8 cellular contexts compared by ENCODE assay signal in genomic region chr14:59254911-59255545, GRCh38.
DNase-seq lines count a peak whose midpoint lies in the region; ATAC-seq and TF ChIP-seq lines count a peak whose summit lies in the region.

No MANE protein-coding gene starts in this region.

- H3K4me3 ChIP-seq in endodermal cell (ENCODE audit: low read length) (peak overlapping the region; percentile 28), MM.1S (ENCODE audit: low read length) (no peak overlapping the region)

- no peaks in the 10 kb centered on the region for H3K27me3 ChIP-seq in endodermal cell (ENCODE audit: control insufficient read depth, insufficient read depth, low read length, poor library complexity, severe bottlenecking)
- H3K27me3 ChIP-seq in MM.1S (replicated peaks; ENCODE audit: insufficient read depth, low read length): no peaks in the 10 kb centered on the region

- no peak for TF ChIP-seq CTCF in endodermal cell (conservative IDR thresholded peaks at IDR 0.05)
- TF ChIP-seq CTCF in MM.1S (IDR thresholded peaks at IDR 0.05; ENCODE audit: low read length): no peak

- H3K9me2 ChIP-seq in MM.1S (replicated peaks; ENCODE audit: insufficient read depth, low read length): no peaks in the 10 kb centered on the region

- no peaks in the 10 kb centered on the region for H3K9me3 ChIP-seq in endodermal cell (ENCODE audit: control insufficient read depth, low read length)
- H3K9me3 ChIP-seq in MM.1S (replicated peaks; ENCODE audit: insufficient read depth, low read length): no peaks in the 10 kb centered on the region

- peaks cover 45% of the 10 kb centered on the region for H3K4me1 Mint-ChIP-seq in endodermal cell

- no peak overlapping the region for H3K27ac ChIP-seq in endodermal cell (ENCODE audit: low read depth, low read length)
- H3K27ac ChIP-seq in MM.1S (ENCODE audit: low read length): no peak overlapping the region

- H3K4me1 ChIP-seq in endodermal cell (ENCODE audit: control insufficient read depth, insufficient read depth, low read length) (peaks cover 32% of the 10 kb centered on the region), MM.1S (ENCODE audit: low read length) (no peaks in the 10 kb centered on the region)

- H3K36me3 Mint-ChIP-seq in endodermal cell (ENCODE audit: low read depth): peaks cover 8% of the 10 kb centered on the region

- H3K4me3 Mint-ChIP-seq in endodermal cell: no peak overlapping the region

- peaks cover 15% of the 10 kb centered on the region for H3K27me3 Mint-ChIP-seq in endodermal cell (ENCODE audit: insufficient read depth)

- H3K9ac ChIP-seq in endodermal cell (ENCODE audit: extremely low read depth, low read length, poor library complexity, severe bottlenecking) (no peak overlapping the region), MM.1S (ENCODE audit: low read length) (no peak overlapping the region)

- H3K36me3 ChIP-seq in endodermal cell (ENCODE audit: control insufficient read depth, insufficient read depth, low read length) (peaks cover 10% of the 10 kb centered on the region), MM.1S (replicated peaks; ENCODE audit: insufficient read depth, low read length) (no peaks in the 10 kb centered on the region)

- H3K27ac Mint-ChIP-seq in endodermal cell: no peak overlapping the region

- intact Hi-C loops in sciatic nerve (cut with DNase I): no loop called here

- H3K79me2 ChIP-seq in MM.1S (ENCODE audit: low read length): no peaks in the 10 kb centered on the region

- H3F3A ChIP-seq in MM.1S (ENCODE audit: insufficient read depth, low read length): no peaks in the 10 kb centered on the region

- H2AFZ ChIP-seq in MM.1S (ENCODE audit: low read length): no peak overlapping the region

- DNase-seq in endodermal cell (no peak), sciatic nerve (ENCODE audit: low spot score) (no peak), HPDE6-E6E7 (ENCODE audit: extremely low spot score) (no peak), GDM1 (lab: John Stamatoyannopoulos, UW) (no peak), MM.1S (no peak)

- WGBS in endodermal cell (ENCODE audit: insufficient coverage in 1 of 2, insufficient read length in 1 of 2), 2 experiments: 92 to 100% methylated on average over 4 to 5 of the region's 5 CpGs

- no peaks in the 10 kb centered on the region for H3K9me3 Mint-ChIP-seq in endodermal cell

- ATAC-seq in GM18520 (IDR thresholded peaks at IDR 0.05; ENCODE audit: unreplicated experiment): peak; percentile 74
- peak; percentile 60 for ATAC-seq in HG03521 (IDR thresholded peaks at IDR 0.05; ENCODE audit: unreplicated experiment)
- peak; percentile 59 for ATAC-seq in sciatic nerve
- ATAC-seq in GM18868 (IDR thresholded peaks at IDR 0.05; ENCODE audit: unreplicated experiment): no peak

- H3K4me2 ChIP-seq in MM.1S (ENCODE audit: low read depth, low read length): no peak overlapping the region

- H4K20me1 ChIP-seq in MM.1S (ENCODE audit: insufficient read depth, low read length): no peaks in the 10 kb centered on the region
